ENCODE assay signal across 8 cellular contexts in the genomic region with DNA sequence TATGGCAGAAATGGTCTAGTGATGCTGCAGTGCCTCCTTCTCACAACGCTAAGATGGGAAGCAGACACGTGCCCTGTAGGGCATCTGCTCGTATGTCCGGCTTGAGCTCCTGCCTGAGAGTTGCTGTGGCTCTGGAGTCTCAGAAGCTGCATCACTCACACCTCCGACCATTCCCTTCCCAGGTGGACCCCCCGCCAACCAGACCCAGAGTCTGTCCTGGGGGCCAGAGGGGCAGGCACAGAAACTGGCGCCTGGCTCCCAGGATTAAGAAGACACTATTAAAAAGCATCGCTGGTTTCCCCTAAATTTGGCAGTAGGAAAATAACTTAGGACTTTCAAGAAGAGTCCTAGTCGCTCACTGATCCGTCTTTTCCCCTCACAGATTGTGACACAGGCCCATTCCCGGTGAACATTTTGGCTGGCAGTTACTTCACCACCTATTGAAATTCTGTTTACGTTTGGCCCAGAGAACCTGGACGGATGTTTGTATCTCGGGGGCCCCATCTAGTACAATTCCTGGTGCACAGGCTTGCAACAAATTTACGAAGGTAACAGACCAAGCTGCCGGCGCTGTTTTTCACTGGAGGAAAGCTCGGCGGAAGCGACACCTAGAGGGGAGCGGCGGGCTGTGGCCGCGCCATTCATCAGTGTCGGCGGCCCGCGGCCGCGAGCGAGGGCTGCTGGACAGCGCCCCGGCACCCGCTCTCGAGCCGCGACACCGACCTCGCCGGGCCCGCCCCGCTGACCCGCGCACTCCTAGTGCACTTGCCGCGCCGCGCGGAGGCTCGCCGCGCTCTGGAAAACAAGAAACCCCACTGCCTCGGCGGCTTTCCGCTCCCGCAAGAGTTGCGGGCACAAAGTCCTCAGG. TPM values are rescaled to one million over a fixed set of nuclear protein-coding genes. Genes with fewer than 3 reads are reported as not detected.
DNase-seq lines count a peak whose midpoint lies in the region; TF ChIP-seq lines count a peak whose summit lies in the region.

No MANE protein-coding gene starts in this region.

- no peak for TF ChIP-seq POLR2A in Peyer's patch (IDR thresholded peaks at IDR 0.05)

- no peak overlapping the region for H3K27ac Mint-ChIP-seq in HFFc6

- H3K36me3 Mint-ChIP-seq in HFFc6 (ENCODE audit: low read depth): no peaks in the 10 kb centered on the region

- no peaks in the 10 kb centered on the region for H3K4me1 Mint-ChIP-seq in HFFc6 (ENCODE audit: low read depth)

- peaks cover 52% of the 10 kb centered on the region for H3K27me3 ChIP-seq in H7 (ENCODE audit: control insufficient read depth, insufficient read depth, low read length)
- peaks cover 0 to 11% of the 10 kb centered on the region in 2 donors for H3K27me3 ChIP-seq in Peyer's patch

- H3K36me3 ChIP-seq in H7 (replicated peaks; ENCODE audit: control insufficient read depth, insufficient read depth, low read length) (no peaks in the 10 kb centered on the region), Peyer's patch (no peaks in the 10 kb centered on the region)

- H3K27ac ChIP-seq in Peyer's patch: no peak overlapping the region
- no peak overlapping the region for H3K27ac ChIP-seq in caudate nucleus (ENCODE audit: low read depth, low read length)

- peaks cover 0 to 19% (median 10%) of the 10 kb centered on the region in 4 donors for H3K4me1 ChIP-seq in Peyer's patch

- peaks cover 4% of the 10 kb centered on the region; the same call in 1 of the 2 replicates for H3K9me3 Mint-ChIP-seq in HFFc6

- no peak overlapping the region for H3K4me3 Mint-ChIP-seq in HFFc6

- H3K4me3 ChIP-seq in H7 (ENCODE audit: insufficient read depth, low read depth, low read length) (peak overlapping the region; percentile 44), Peyer's patch (peak overlapping the region in 3 of 4 donors; percentile 45 to 48 (median 47))

- no peaks in the 10 kb centered on the region for H3K9me3 ChIP-seq in Peyer's patch

- DNase-seq in C1 segment of cervical spinal cord (lab: John Stamatoyannopoulos, UW): peak in 10 of 14 donors; percentile 7 to 72 (median 15)
- peak; percentile 92 for DNase-seq in H7
- peak; percentile 21 to 67 (median 53) for DNase-seq in Peyer's patch
- DNase-seq in caudate nucleus (lab: John Stamatoyannopoulos, UW): peak in 46 of 61 donors; percentile 11 to 70 (median 34)
- DNase-seq in islet precursor cell: peak; percentile 86
- peak; percentile 22 for DNase-seq in stimulated activated CD4-positive, alpha-beta T cell treated with anti-CD3 and anti-CD28 coated beads, Interleukin-1b, Interleukin-23, amount 100 ng/mL, for 48 hours
- DNase-seq in HFFc6: no peak
- DNase-seq in effector CD4-positive, alpha-beta T cell: no peak

- TF ChIP-seq CTCF in Peyer's patch (IDR thresholded peaks at IDR 0.05): peak in 4 of 6 experiments; percentile 13 to 30 (median 23)
- TF ChIP-seq CTCF in HFFc6 (IDR thresholded peaks at IDR 0.05): no peak

- H3K27me3 Mint-ChIP-seq in HFFc6 (ENCODE audit: insufficient read depth): peaks cover 31% of the 10 kb centered on the region

RNA-seq across cellular contexts. Expression of a gene that starts 1.6 kb away (rescaled TPM):
- 2.4 and 3.3 TPM in 2 replicates for total RNA-seq in H7 (2014; rRNA removed; shearing (Covaris generic))
- total RNA-seq in Peyer's patch: 1 to 10 TPM in 1 of 4 donors, under 1 TPM in 2, not detected in 1; 0.27 to 1.6 (median 0.35) TPM
- not detected for total RNA-seq in HFFc6 (2021; fragmentation: NEBNext Ultra II Directional; extraction: Animal tissue kit (Norgen Biotek cat#: 25700))

Comparison
In these comparisons a context has a peak if more than half of its experiments do, and no peak if none do; other contexts are left out.
1. DNase-seq: peak in C1 segment of cervical spinal cord (10 of 14), H7 (single experiment), Peyer's patch (3 of 3), caudate nucleus (46 of 61), islet precursor cell (single experiment) and stimulated activated CD4-positive, alpha-beta T cell treated with anti-CD3 and anti-CD28 coated beads, Interleukin-1b, Interleukin-23, amount 100 ng/mL, for 48 hours (single experiment); none in HFFc6 (single experiment) and effector CD4-positive, alpha-beta T cell (single experiment).